In genomic region chr16:70267922-70268321, GRCh38 we compare ENCODE assay signal across 7 cellular contexts. TPM values are rescaled to one million over a fixed set of nuclear protein-coding genes. Genes with fewer than 3 reads are reported as not detected.
DNase-seq lines count a peak whose midpoint lies in the region; ATAC-seq, FAIRE-seq and TF ChIP-seq lines count a peak whose summit lies in the region.
"Not testable (repeated sequence)": the region's sequence is repeated elsewhere in the genome, so short reads cannot be mapped to it uniquely, and the experiment has no call there.

No MANE protein-coding gene starts in this region.

- BruUV-seq in HCT116 (replicated peaks; lab: Mats Ljungman, UMichigan); HepG2 (replicated peaks; lab: Mats Ljungman, UMichigan): not testable (repeated sequence)

- H3K27ac Mint-ChIP-seq in T-helper 17 cell (peak overlapping the region; percentile 75), endothelial cell (ENCODE audit: unreplicated experiment) (peak overlapping the region; percentile 18), nephron progenitor cell (peak overlapping the region; percentile 68)
- peak overlapping the region; percentile 46 for H3K27ac Mint-ChIP-seq in activated naive CD8-positive, alpha-beta T cell

- CTCF ChIA-PET in HCT116 (lab: Charles Lee) (interaction anchor here (1.0 to 1.3 kb wide), 3 partner anchors 9 to 18 kb away, joined by 3 to 4 read pairs (median 4); no protein-coding TSS in a partner anchor), HepG2 (lab: Yijun Ruan, JAX; ENCODE audit: low intra/inter-chr PET ratio, low total read pairs) (interaction anchor here (1.4 to 1.9 kb wide), 2 partner anchors 15 to 103 kb away, joined by 5 to 12 read pairs; no protein-coding TSS in a partner anchor)

- WGBS in HepG2 (ENCODE audit: low lambda C conversion rate) = 95% methylated on average over 10 of the region's 10 CpGs
- WGBS in sigmoid colon, 2 donors = 94 to 96% methylated on average over 10 of the region's 10 CpGs

- not testable (repeated sequence) for TF ChIP-seq EP300 in HepG2 (IDR thresholded peaks at IDR 0.05; ENCODE audit: low read depth in 2 of 2, low read length in 2 of 2); HepG2 (CRISPR knock-in tag; IDR thresholded peaks at IDR 0.05; ENCODE audit: borderline replicate concordance); sigmoid colon (IDR thresholded peaks at IDR 0.05)

- H3K9me2 ChIP-seq in HCT116 (ENCODE audit: insufficient read depth) = not testable (repeated sequence)

- not testable (repeated sequence) for H3K27me3 Mint-ChIP-seq in T-helper 17 cell; activated naive CD8-positive, alpha-beta T cell; endothelial cell (ENCODE audit: unreplicated experiment); nephron progenitor cell (ENCODE audit: low read depth, poor library complexity)

- TF ChIP-seq POLR2A in HCT116 (IDR thresholded peaks at IDR 0.05; ENCODE audit: borderline replicate concordance, extremely low read depth, insufficient read depth, insufficient read length); HepG2 (IDR thresholded peaks at IDR 0.05; ENCODE audit: insufficient read depth in 1 of 2, low read depth in 2 of 2, low read length in 2 of 2); sigmoid colon (IDR thresholded peaks at IDR 0.05): not testable (repeated sequence)

- H3K36me3 ChIP-seq in HCT116 (ENCODE audit: control insufficient read depth in 1 of 2, insufficient read depth in 2 of 2, low read length in 2 of 2) = peaks cover 48 to 69% of the 10 kb centered on the region in 2 experiments
- H3K36me3 ChIP-seq in HepG2 (replicated peaks in 1 of 2; ENCODE audit: control insufficient read depth in 1 of 2, insufficient read depth in 2 of 2, low read length in 2 of 2) = peaks cover 50 to 93% of the 10 kb centered on the region in 2 experiments
- H3K36me3 ChIP-seq in sigmoid colon = peaks cover 70 to 100% (median 88%) of the 10 kb centered on the region in 4 donors

- H3K4me3 Mint-ChIP-seq in T-helper 17 cell; activated naive CD8-positive, alpha-beta T cell; endothelial cell (ENCODE audit: unreplicated experiment); nephron progenitor cell: not testable (repeated sequence)

- H3K27ac ChIP-seq in HCT116 (ENCODE audit: low read depth, low read length); HepG2 (ENCODE audit: extremely low read length, insufficient read depth, low read length); sigmoid colon: not testable (repeated sequence)

- intact Hi-C loops in HCT116 (cut with micrococcal nuclease); sigmoid colon (cut with DNase I): not testable (repeated sequence)
- intact Hi-C loops in HepG2 (cut with micrococcal nuclease; ENCODE audit: unreplicated experiment) = loop anchor here (1.0 kb wide), 1 partner anchor 14 kb away; no protein-coding TSS in a partner anchor

- H3K4me2 ChIP-seq in HCT116 (ENCODE audit: low read length); HepG2 (ENCODE audit: low read depth, low read length): not testable (repeated sequence)

- H3K4me1 ChIP-seq in HCT116 (ENCODE audit: control insufficient read depth in 1 of 2, insufficient read depth in 2 of 2, low read length in 2 of 2); HepG2 (ENCODE audit: insufficient read depth, low read length); sigmoid colon: not testable (repeated sequence)

- H2AFZ ChIP-seq in HCT116 (ENCODE audit: low read depth, low read length, poor library complexity, severe bottlenecking); HepG2 (ENCODE audit: low read length): not testable (repeated sequence)

- peak; percentile 43 for ATAC-seq in HCT116
- ATAC-seq in T-helper 17 cell = not testable (repeated sequence)
- ATAC-seq in HepG2 = peak; percentile 20; the same call in 2 of the 3 replicates

- H3K79me2 ChIP-seq in HCT116 (ENCODE audit: insufficient read depth, low read length) = peaks cover 11% of the 10 kb centered on the region
- not testable (repeated sequence) for H3K79me2 ChIP-seq in HepG2 (ENCODE audit: insufficient read depth, low read length)

- RAD21 ChIA-PET in HCT116 (lab: Charles Lee; ENCODE audit: low non-redundant PET in 1 of 2, low total read pairs in 2 of 2, uncharacterized antibody in 2 of 2, unreplicated experiment in 2 of 2) = not testable (repeated sequence)

- POLR2A ChIA-PET in HCT116 (lab: Charles Lee) = interaction anchor here (1.0 to 1.5 kb wide), 2 partner anchors 17 to 21 kb away, joined by 4 read pairs; partner anchors contain the start of gene AARS1
- POLR2A ChIA-PET in HepG2 (lab: Yijun Ruan, JAX) = interaction anchor here (1.0 to 2.4 kb wide), 4 partner anchors 16 to 106 kb away, joined by 3 to 9 read pairs (median 5); partner anchors contain the start of genes AARS1 and EXOSC6

- TF ChIP-seq CTCF in HCT116 (IDR thresholded peaks at IDR 0.05 in 2 of 3, conservative IDR thresholded peaks at IDR 0.05 in 1 of 3; ENCODE audit: borderline replicate concordance in 1 of 3, insufficient read depth in 1 of 3, low read depth in 2 of 3, low read length in 2 of 3); endothelial cell (IDR thresholded peaks at IDR 0.05; ENCODE audit: unreplicated experiment); HepG2 (CRISPR knock-in tag; IDR thresholded peaks at IDR 0.05); nephron progenitor cell (IDR thresholded peaks at IDR 0.05); sigmoid colon (IDR thresholded peaks at IDR 0.05): not testable (repeated sequence)

- not testable (repeated sequence) for H4K20me1 ChIP-seq in HCT116 (ENCODE audit: insufficient read depth); HepG2 (ENCODE audit: insufficient read depth, low read length)

- not testable (repeated sequence) for H3K9me3 Mint-ChIP-seq in activated naive CD8-positive, alpha-beta T cell (ENCODE audit: low read depth); endothelial cell (ENCODE audit: unreplicated experiment); nephron progenitor cell

- H3K36me3 Mint-ChIP-seq in T-helper 17 cell (ENCODE audit: low read depth); activated naive CD8-positive, alpha-beta T cell: not testable (repeated sequence)
- H3K36me3 Mint-ChIP-seq in endothelial cell (ENCODE audit: low read depth, unreplicated experiment) (peaks cover 48% of the 10 kb centered on the region), nephron progenitor cell (ENCODE audit: low read depth) (peaks cover 78% of the 10 kb centered on the region)

- not testable (repeated sequence) for H3K9me3 ChIP-seq in HCT116 (ENCODE audit: control insufficient read depth in 1 of 2, insufficient read depth in 1 of 2, low read depth in 1 of 2, low read length in 2 of 2); T-helper 17 cell (ENCODE audit: control insufficient read depth, low read length, poor library complexity, severe bottlenecking); HepG2 (ENCODE audit: low read length); sigmoid colon

- H3K4me3 ChIP-seq in HCT116 (replicated peaks in 1 of 2; ENCODE audit: low read depth in 1 of 2, low read length in 2 of 2); HepG2 (replicated peaks in 1 of 3; ENCODE audit: insufficient read depth in 1 of 3, low read depth in 2 of 3, low read length in 3 of 3); sigmoid colon: not testable (repeated sequence)

- not testable (repeated sequence) for H3K27me3 ChIP-seq in HCT116 (ENCODE audit: insufficient read depth, low read length); HepG2 (ENCODE audit: control insufficient read depth in 1 of 2, insufficient read depth in 2 of 2, low read length in 2 of 2); sigmoid colon

- not testable (repeated sequence) for TF ChIP-seq RAD21 in HCT116 (IDR thresholded peaks at IDR 0.05; ENCODE audit: low read depth); HepG2 (CRISPR knock-in tag; IDR thresholded peaks at IDR 0.05)

- not testable (repeated sequence) for H3K4me1 Mint-ChIP-seq in T-helper 17 cell; activated naive CD8-positive, alpha-beta T cell (ENCODE audit: low read depth); endothelial cell (ENCODE audit: unreplicated experiment); nephron progenitor cell

- in situ Hi-C loops in HepG2 (cut with HindIII; ENCODE audit: extremely low pct_ligation_motif_present, low pct_unique_long_range_greater_than_20kb) = not testable (repeated sequence)

- DNase-seq in HCT116 (ENCODE audit: low read depth, low spot score); T-helper 17 cell; endothelial cell (ENCODE audit: low spot score); HepG2 (ENCODE audit: low spot score); nephron progenitor cell: not testable (repeated sequence)
- peak; percentile 37 for DNase-seq in sigmoid colon

- not testable (repeated sequence) for FAIRE-seq in HepG2 (lab: Jason Lieb, UNC)

- not testable (repeated sequence) for H3K9ac ChIP-seq in HCT116 (ENCODE audit: low read length); HepG2 (ENCODE audit: insufficient read depth, low read depth, low read length)

RNA-seq across cellular contexts. Expression of gene EXOSC6, which starts 16.2 kb away (rescaled TPM):
- total RNA-seq in HCT116 (2021; ENCODE audit: unreplicated experiment) (22.9 TPM), T-helper 17 cell (10 to 100 TPM; 27.4 to 31.6 TPM), endothelial cell (ENCODE audit: unreplicated experiment) (25.1 TPM), HepG2 (2016; rRNA removed; fragmentation: Illumina TruSeq; extraction: Trizol) (37.3 and 39.9 TPM in 2 replicates), sigmoid colon (10 to 100 TPM; 13.5 to 24.7 (median 14.1) TPM)
- 5.0 and 6.7 TPM in 2 replicates for polyA plus RNA-seq in HCT116 (2012)
- total RNA-seq in HepG2 (2016; cell fraction: cytosol; rRNA removed; fragmentation: Illumina TruSeq; extraction: Trizol; ENCODE audit: low read depth) = 5.3 and 5.4 TPM in 2 replicates
- 34.7 and 39.3 TPM in 2 replicates for total RNA-seq in HepG2 (2016; cell fraction: insoluble cytoplasmic fraction; rRNA removed; fragmentation: Illumina TruSeq; extraction: Trizol)
- total RNA-seq in HepG2 (2016; cell fraction: membrane; rRNA removed; fragmentation: Illumina TruSeq; extraction: Trizol) = 18.9 and 19.3 TPM in 2 replicates
- total RNA-seq in HepG2 (2016; cell fraction: nucleus; rRNA removed; fragmentation: Illumina TruSeq; extraction: Trizol) = 16.9 and 19.9 TPM in 2 replicates
- polyA plus RNA-seq in HepG2 (2011; rRNA removed) (11.9 and 13.1 TPM in 2 replicates), sigmoid colon (10 to 100 TPM in 1 of 3 donors, 1 to 10 TPM in 2; 5.4 to 12.4 (median 5.8) TPM)
- polyA plus RNA-seq in HepG2 (2011; cell fraction: cytosol; rRNA removed) = 9.7 and 11.4 TPM in 2 replicates
- 9.3 and 9.8 TPM in 2 replicates for polyA plus RNA-seq in HepG2 (2011; cell fraction: nucleus; rRNA removed)
- polyA plus RNA-seq in HepG2 (2012) = 7.2 and 9.5 TPM in 2 replicates
- 3.1 and 3.2 TPM in 2 replicates for polyA plus RNA-seq in HepG2 (2016; cell fraction: cytosol; fragmentation: Illumina TruSeq; extraction: Trizol; ENCODE audit: low read depth)
- polyA plus RNA-seq in HepG2 (2016; cell fraction: insoluble cytoplasmic fraction; fragmentation: Illumina TruSeq; extraction: Trizol; ENCODE audit: low read depth) = 28.6 and 29.3 TPM in 2 replicates
- 8.0 and 8.8 TPM in 2 replicates for polyA plus RNA-seq in HepG2 (2016; cell fraction: membrane; fragmentation: Illumina TruSeq; extraction: Trizol; ENCODE audit: low read depth)
- 26.7 and 27.4 TPM in 2 replicates for polyA plus RNA-seq in HepG2 (2016; cell fraction: nucleus; fragmentation: Illumina TruSeq; extraction: Trizol; ENCODE audit: insufficient read depth, low read depth)
- 8.3 and 9.3 TPM in 2 replicates for polyA minus RNA-seq in HepG2 (2011; rRNA and poly(A)+ RNA removed; ENCODE audit: low replicate concordance)
- polyA minus RNA-seq in HepG2 (2011; cell fraction: cytosol; rRNA and poly(A)+ RNA removed) = 16.9 and 17.1 TPM in 2 replicates
- polyA minus RNA-seq in HepG2 (2011; cell fraction: nucleus; rRNA and poly(A)+ RNA removed) = 11.1 and 13.6 TPM in 2 replicates

RNA-seq across cellular contexts. Expression of gene AARS1, which starts 21.4 kb away (rescaled TPM):
- 215 TPM for total RNA-seq in HCT116 (2021; ENCODE audit: unreplicated experiment)
- 269 and 273 TPM in 2 replicates for polyA plus RNA-seq in HCT116 (2012)
- total RNA-seq in T-helper 17 cell = 10 to 100 TPM; 14.7 to 20.6 TPM
- total RNA-seq in endothelial cell (ENCODE audit: unreplicated experiment) = 60.4 TPM
- total RNA-seq in HepG2 (2016; rRNA removed; fragmentation: Illumina TruSeq; extraction: Trizol) = 107 and 132 TPM in 2 replicates
- total RNA-seq in HepG2 (2016; cell fraction: cytosol; rRNA removed; fragmentation: Illumina TruSeq; extraction: Trizol; ENCODE audit: low read depth) = 36.0 and 36.9 TPM in 2 replicates
- total RNA-seq in HepG2 (2016; cell fraction: insoluble cytoplasmic fraction; rRNA removed; fragmentation: Illumina TruSeq; extraction: Trizol) = 106 and 131 TPM in 2 replicates
- total RNA-seq in HepG2 (2016; cell fraction: membrane; rRNA removed; fragmentation: Illumina TruSeq; extraction: Trizol) = 22.4 and 24.3 TPM in 2 replicates
- 86.2 and 93.2 TPM in 2 replicates for total RNA-seq in HepG2 (2016; cell fraction: nucleus; rRNA removed; fragmentation: Illumina TruSeq; extraction: Trizol)
- 132 and 163 TPM in 2 replicates for polyA plus RNA-seq in HepG2 (2011; rRNA removed)
- polyA plus RNA-seq in HepG2 (2011; cell fraction: cytosol; rRNA removed) = 137 and 146 TPM in 2 replicates
- 133 and 160 TPM in 2 replicates for polyA plus RNA-seq in HepG2 (2011; cell fraction: nucleus; rRNA removed)
- 134 and 189 TPM in 2 replicates for polyA plus RNA-seq in HepG2 (2012)
- 4.3 and 4.9 TPM in 2 replicates for polyA plus RNA-seq in HepG2 (2016; cell fraction: cytosol; fragmentation: Illumina TruSeq; extraction: Trizol; ENCODE audit: low read depth)
- 108 and 115 TPM in 2 replicates for polyA plus RNA-seq in HepG2 (2016; cell fraction: insoluble cytoplasmic fraction; fragmentation: Illumina TruSeq; extraction: Trizol; ENCODE audit: low read depth)
- 7.9 and 10.8 TPM in 2 replicates for polyA plus RNA-seq in HepG2 (2016; cell fraction: membrane; fragmentation: Illumina TruSeq; extraction: Trizol; ENCODE audit: low read depth)
- 108 and 116 TPM in 2 replicates for polyA plus RNA-seq in HepG2 (2016; cell fraction: nucleus; fragmentation: Illumina TruSeq; extraction: Trizol; ENCODE audit: insufficient read depth, low read depth)
- polyA minus RNA-seq in HepG2 (2011; rRNA and poly(A)+ RNA removed; ENCODE audit: low replicate concordance) = 201 and 270 TPM in 2 replicates
- 108 and 137 TPM in 2 replicates for polyA minus RNA-seq in HepG2 (2011; cell fraction: cytosol; rRNA and poly(A)+ RNA removed)
- polyA minus RNA-seq in HepG2 (2011; cell fraction: nucleus; rRNA and poly(A)+ RNA removed) = 94.2 and 166 TPM in 2 replicates
- 10 to 100 TPM; 58.1 to 80.0 (median 61.9) TPM for total RNA-seq in sigmoid colon
- 10 to 100 TPM; 19.8 to 45.8 (median 21.5) TPM for polyA plus RNA-seq in sigmoid colon

RNA-seq across cellular contexts. Expression of gene DDX19B, which starts 31.1 kb away (rescaled TPM):
- 36.6 TPM for total RNA-seq in HCT116 (2021; ENCODE audit: unreplicated experiment)
- 45.1 and 51.8 TPM in 2 replicates for polyA plus RNA-seq in HCT116 (2012)
- 10 to 100 TPM; 28.7 to 31.2 TPM for total RNA-seq in T-helper 17 cell
- 37.1 TPM for total RNA-seq in endothelial cell (ENCODE audit: unreplicated experiment)
- total RNA-seq in HepG2 (2016; rRNA removed; fragmentation: Illumina TruSeq; extraction: Trizol) = 36.2 and 45.1 TPM in 2 replicates
- 12.8 and 12.9 TPM in 2 replicates for total RNA-seq in HepG2 (2016; cell fraction: cytosol; rRNA removed; fragmentation: Illumina TruSeq; extraction: Trizol; ENCODE audit: low read depth)
- total RNA-seq in HepG2 (2016; cell fraction: insoluble cytoplasmic fraction; rRNA removed; fragmentation: Illumina TruSeq; extraction: Trizol) = 39.6 and 45.1 TPM in 2 replicates
- total RNA-seq in HepG2 (2016; cell fraction: membrane; rRNA removed; fragmentation: Illumina TruSeq; extraction: Trizol) = 23.3 and 24.2 TPM in 2 replicates
- total RNA-seq in HepG2 (2016; cell fraction: nucleus; rRNA removed; fragmentation: Illumina TruSeq; extraction: Trizol) = 19.1 and 19.2 TPM in 2 replicates
- 40.0 and 48.1 TPM in 2 replicates for polyA plus RNA-seq in HepG2 (2011; rRNA removed)
- polyA plus RNA-seq in HepG2 (2011; cell fraction: cytosol; rRNA removed) = 32.7 and 34.5 TPM in 2 replicates
- polyA plus RNA-seq in HepG2 (2011; cell fraction: nucleus; rRNA removed) = 37.9 and 40.4 TPM in 2 replicates
- 44.8 and 46.5 TPM in 2 replicates for polyA plus RNA-seq in HepG2 (2012)
- polyA plus RNA-seq in HepG2 (2016; cell fraction: cytosol; fragmentation: Illumina TruSeq; extraction: Trizol; ENCODE audit: low read depth) = 19.4 and 20.0 TPM in 2 replicates
- polyA plus RNA-seq in HepG2 (2016; cell fraction: insoluble cytoplasmic fraction; fragmentation: Illumina TruSeq; extraction: Trizol; ENCODE audit: low read depth) = 52.7 and 69.9 TPM in 2 replicates
- polyA plus RNA-seq in HepG2 (2016; cell fraction: membrane; fragmentation: Illumina TruSeq; extraction: Trizol; ENCODE audit: low read depth) = 27.4 and 28.0 TPM in 2 replicates
- polyA plus RNA-seq in HepG2 (2016; cell fraction: nucleus; fragmentation: Illumina TruSeq; extraction: Trizol; ENCODE audit: insufficient read depth, low read depth) = 38.1 and 41.2 TPM in 2 replicates
- 14.4 and 19.9 TPM in 2 replicates for polyA minus RNA-seq in HepG2 (2011; rRNA and poly(A)+ RNA removed; ENCODE audit: low replicate concordance)
- 9.7 and 21.2 TPM in 2 replicates for polyA minus RNA-seq in HepG2 (2011; cell fraction: cytosol; rRNA and poly(A)+ RNA removed)
- 19.9 and 21.8 TPM in 2 replicates for polyA minus RNA-seq in HepG2 (2011; cell fraction: nucleus; rRNA and poly(A)+ RNA removed)
- 10 to 100 TPM; 16.6 to 27.1 (median 24.6) TPM for total RNA-seq in sigmoid colon
- 10 to 100 TPM; 21.7 to 34.2 (median 23.4) TPM for polyA plus RNA-seq in sigmoid colon

Comparison
In these comparisons a context has a peak if more than half of its experiments do, and no peak if none do; other contexts are left out.
1. H3K27ac Mint-ChIP-seq: peak in every context shown above with its lines; median percentile 75 in T-helper 17 cell; 68 in nephron progenitor cell; 46 in activated naive CD8-positive, alpha-beta T cell; 18 in endothelial cell.